8 cellular contexts compared by ENCODE assay signal in the genomic region with DNA sequence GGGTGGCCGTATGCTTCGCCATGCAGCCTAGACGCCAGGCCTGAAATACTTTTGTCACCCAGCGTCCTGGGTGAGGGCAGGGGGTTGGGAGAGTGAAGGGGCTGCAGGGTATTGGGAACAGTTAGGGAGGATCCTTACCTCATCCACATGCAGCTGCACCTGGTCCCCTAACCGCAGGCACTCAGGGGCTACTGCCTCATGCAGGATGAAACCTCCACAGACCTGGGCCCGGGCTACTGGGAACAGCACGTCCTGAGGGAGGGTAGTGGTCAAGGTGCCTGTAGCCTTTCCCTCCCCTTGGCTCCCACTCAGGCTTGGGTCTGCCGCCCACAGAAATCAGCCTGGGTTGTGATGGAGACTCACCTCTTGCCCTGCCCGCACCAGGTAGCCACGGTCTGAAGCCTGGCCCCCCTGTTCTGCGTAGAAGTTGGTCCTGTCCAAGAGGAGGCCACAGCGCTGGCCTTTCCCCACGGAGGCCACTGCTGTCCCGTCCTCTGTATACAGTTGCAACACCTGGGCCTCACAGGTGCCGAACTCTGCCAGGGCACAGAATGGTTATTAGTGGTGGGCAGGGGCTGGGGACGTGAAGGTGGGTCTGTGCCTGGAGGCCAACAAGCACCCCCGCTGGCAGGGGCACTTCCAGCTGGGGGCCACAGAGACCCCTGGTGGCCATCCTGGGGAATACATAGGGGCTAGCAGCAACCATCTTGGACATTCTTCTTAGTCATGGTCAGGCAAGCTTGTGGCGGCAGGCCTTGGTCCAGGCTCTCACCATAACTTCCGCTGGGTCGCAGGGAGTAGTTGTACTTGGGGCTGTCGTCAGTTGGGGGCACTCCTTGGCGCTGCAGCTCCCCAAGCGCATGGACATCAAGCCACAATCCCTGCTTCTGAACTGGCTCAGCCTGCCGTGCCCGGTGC. TPM values are rescaled to one million over a fixed set of nuclear protein-coding genes. Genes with fewer than 3 reads are reported as not detected.
DNase-seq lines count a peak whose midpoint lies in the region; ATAC-seq, FAIRE-seq and TF ChIP-seq lines count a peak whose summit lies in the region.

No MANE protein-coding gene starts in this region.

- no peak overlapping the region for H2AFZ ChIP-seq in K562 (ENCODE audit: low read depth, low read length)

- H3K79me2 ChIP-seq in K562 (ENCODE audit: control insufficient read depth, insufficient read depth, low read length): no peaks in the 10 kb centered on the region

- no peaks in the 10 kb centered on the region for H3K9me1 ChIP-seq in K562 (ENCODE audit: control insufficient read depth, insufficient read depth, low read length)

- peak overlapping the region; percentile 62; the same call in 2 of the 3 replicates for H3K27ac ChIP-seq in K562 (ENCODE audit: extremely low read depth, low read depth, low read length)

- 73% methylated on average over 23 of the region's 25 CpGs for WGBS in K562 (ENCODE audit: insufficient coverage, low coverage, missing lambda C conversion rate)

- TF ChIP-seq RAD21 in K562 (CRISPR knock-in tag; conservative IDR thresholded peaks at IDR 0.05 in 1 of 2, IDR thresholded peaks at IDR 0.05 in 1 of 2): peak; percentile 48 to 59

- FAIRE-seq in K562 (lab: Jason Lieb, UNC): peak; percentile 96

- TF ChIP-seq CTCF in K562 (IDR thresholded peaks at IDR 0.05 in 2 of 3, conservative IDR thresholded peaks at IDR 0.05 in 1 of 3; ENCODE audit: insufficient read depth in 2 of 3, low read depth in 1 of 3, low read length in 3 of 3): peak; percentile 88 to 94 (median 90)

- CTCF ChIA-PET in K562 (lab: Yijun Ruan, JAX; ENCODE audit: low intra/inter-chr PET ratio): interaction anchor here (0.5 to 1.8 kb wide), 3 partner anchors 36 to 1199 kb away, joined by 3 to 7 read pairs (median 6); no protein-coding TSS in a partner anchor

- H4K20me1 ChIP-seq in K562 (replicated peaks; ENCODE audit: control insufficient read depth, insufficient read depth, low read length): no peaks in the 10 kb centered on the region; the same call in 1 of the 2 replicates

- H3K9ac ChIP-seq in K562 (ENCODE audit: insufficient read depth in 1 of 2, low read depth in 2 of 2, low read length in 2 of 2): peak overlapping the region in 1 of 2 experiments; percentile 55; a peak in 2 of 4 replicates

- TF ChIP-seq POLR2A in K562 (conservative IDR thresholded peaks at IDR 0.05): no peak

- in situ Hi-C loops in K562 (cut with MboI): no loop called here

- H3K27me3 ChIP-seq in K562 (ENCODE audit: control insufficient read depth in 2 of 2, insufficient read depth in 2 of 2, low read length in 2 of 2): no peaks in the 10 kb centered on the region

- no peak overlapping the region for H3K4me3 ChIP-seq in K562

- TF ChIP-seq EP300 in K562 (IDR thresholded peaks at IDR 0.05; ENCODE audit: low read length): no peak

- peak; percentile 93 for ATAC-seq in K562
- no peak for ATAC-seq in GM21529 (IDR thresholded peaks at IDR 0.05; ENCODE audit: unreplicated experiment)

- BruUV-seq in K562 (replicated peaks; lab: Mats Ljungman, UMichigan): no TSS peak

- POLR2A ChIA-PET in K562 (lab: Yijun Ruan, JAX): interaction anchor here (0.6 to 11.9 kb wide), 8 partner anchors 9 to 84 kb away, joined by 3 to 116 read pairs (median 6); partner anchors contain the start of genes AARS2 and HSP90AB1

- H3K36me3 ChIP-seq in K562 (ENCODE audit: control insufficient read depth, insufficient read depth, low read length): peaks cover 88% of the 10 kb centered on the region

- intact Hi-C loops in K562 (cut with micrococcal nuclease): loop anchor here (1.0 kb wide), 1 partner anchor 36 kb away; no protein-coding TSS in a partner anchor

- peaks cover 2 to 17% of the 10 kb centered on the region in 2 experiments; a peak in 3 of 5 replicates for H3K4me1 ChIP-seq in K562 (replicated peaks in 1 of 2; ENCODE audit: control insufficient read depth in 2 of 2, insufficient read depth in 2 of 2, low read length in 2 of 2)

- DNase-seq in CD1c-positive myeloid dendritic cell (ENCODE audit: extremely low spot score): peak; percentile 47
- DNase-seq in H4 (ENCODE audit: low spot score): peak; percentile 57
- peak; percentile 29 for DNase-seq in SW480 (ENCODE audit: low spot score)
- DNase-seq in K562 (ENCODE audit: extremely low read depth in 1 of 4, low spot score in 3 of 4): peak; percentile 75 to 86 (median 80)
- peak; percentile 39 for DNase-seq in kidney tubule cell (ENCODE audit: low spot score)
- peak; percentile 5 for DNase-seq in stimulated activated naive CD4-positive, alpha-beta T cell treated with Interleukin-2 at 50 U/mL for 16 hours (lab: John Stamatoyannopoulos, UW)
- no peak for DNase-seq in globus pallidus (ENCODE audit: low spot score)

- no peaks in the 10 kb centered on the region for H3K9me3 ChIP-seq in K562 (replicated peaks; ENCODE audit: control insufficient read depth, insufficient read depth, low read depth, low read length)

- H3K4me2 ChIP-seq in K562 (ENCODE audit: insufficient read depth, low read length): no peak overlapping the region

RNA-seq across cellular contexts. Expression of gene AARS2, which starts 8.6 kb away (rescaled TPM):
- total RNA-seq in H4 (2014; rRNA removed; shearing (Covaris generic)): 9.5 and 14.0 TPM in 2 replicates
- 36.2 and 99.3 TPM in 2 replicates for total RNA-seq in K562 (2011; cell fraction: chromatin; rRNA removed; ENCODE audit: low replicate concordance)
- 53.7 and 56.5 TPM in 2 replicates for total RNA-seq in K562 (2011; cell fraction: nucleolus; rRNA removed)
- total RNA-seq in K562 (2011; cell fraction: nucleoplasm; rRNA removed): 43.9 and 45.0 TPM in 2 replicates
- total RNA-seq in K562 (2014; rRNA removed) (30.5 and 34.6 TPM in 2 replicates), K562 (2014; rRNA removed; fragmentation: Illumina TruSeq; extraction: Trizol) (9.3 and 12.9 TPM in 2 replicates), K562 (2015; rRNA removed; fragmentation: Illumina TruSeq; extraction: Trizol) (23.6 and 24.6 TPM in 2 replicates), K562 (2021) (31.8 and 34.0 TPM in 2 replicates)
- polyA plus RNA-seq in K562 (2011; rRNA removed) (11.4 and 11.6 TPM in 2 replicates), K562 (2014; fragmentation: Illumina TruSeq; extraction: Trizol) (18.3 and 23.7 TPM in 2 replicates), K562 (2014; fragmentation: Nextera tagmentation; extraction: Ambion mirVana) (1 to 10 TPM in 1 of 2 experiments, under 1 TPM in 1; 0.97 to 1.0 TPM), K562 (2014; rRNA removed) (21.9 and 24.4 TPM in 2 replicates)
- 9.5 and 18.3 TPM in 2 replicates for polyA plus RNA-seq in K562 (2011; cell fraction: cytosol; rRNA removed)
- 24.7 and 40.8 TPM in 2 replicates for polyA plus RNA-seq in K562 (2011; cell fraction: nucleus; rRNA removed)
- polyA plus RNA-seq in K562 (2012): 16.8 and 19.6 TPM in 2 replicates
- 14.8 and 19.6 TPM in 2 replicates for polyA minus RNA-seq in K562 (2011; rRNA and poly(A)+ RNA removed)
- 13.1 and 15.3 TPM in 2 replicates for polyA minus RNA-seq in K562 (2011; cell fraction: cytosol; rRNA and poly(A)+ RNA removed)
- 33.1 and 37.5 TPM in 2 replicates for polyA minus RNA-seq in K562 (2011; cell fraction: nucleus; rRNA and poly(A)+ RNA removed)

RNA-seq across cellular contexts. Expression of gene TMEM151B, which starts 34.3 kb away (rescaled TPM):
- total RNA-seq in H4 (2014; rRNA removed; shearing (Covaris generic)): 0.37 TPM in 1 of 2 replicates, not detected in the other
- 0.30 TPM in 1 of 2 replicates, not detected in the other for total RNA-seq in K562 (2011; cell fraction: chromatin; rRNA removed; ENCODE audit: low replicate concordance)
- under 0.01 and 0.26 TPM in 2 replicates for total RNA-seq in K562 (2011; cell fraction: nucleolus; rRNA removed)
- not detected in 2 replicates for total RNA-seq in K562 (2011; cell fraction: nucleoplasm; rRNA removed)
- total RNA-seq in K562 (2014; rRNA removed) (not detected in 2 replicates), K562 (2014; rRNA removed; fragmentation: Illumina TruSeq; extraction: Trizol) (not detected in 2 replicates), K562 (2015; rRNA removed; fragmentation: Illumina TruSeq; extraction: Trizol) (not detected in 2 replicates), K562 (2021) (not detected in 2 replicates)
- polyA plus RNA-seq in K562 (2011; rRNA removed) (not detected in 2 replicates), K562 (2014; fragmentation: Illumina TruSeq; extraction: Trizol) (not detected in 2 replicates), K562 (2014; fragmentation: Nextera tagmentation; extraction: Ambion mirVana) (not detected), K562 (2014; rRNA removed) (not detected in 2 replicates)
- 0.01 TPM in 1 of 2 replicates, not detected in the other for polyA plus RNA-seq in K562 (2011; cell fraction: cytosol; rRNA removed)
- polyA plus RNA-seq in K562 (2011; cell fraction: nucleus; rRNA removed): 0.04 TPM in 1 of 2 replicates, not detected in the other
- 0.34 and 0.36 TPM in 2 replicates for polyA plus RNA-seq in K562 (2012)
- 0.09 TPM in 1 of 2 replicates, not detected in the other for polyA minus RNA-seq in K562 (2011; rRNA and poly(A)+ RNA removed)
- not detected in 2 replicates for polyA minus RNA-seq in K562 (2011; cell fraction: cytosol; rRNA and poly(A)+ RNA removed)
- not detected in 2 replicates for polyA minus RNA-seq in K562 (2011; cell fraction: nucleus; rRNA and poly(A)+ RNA removed)

RNA-seq across cellular contexts. Expression of gene SPATS1, which starts 37.9 kb away (rescaled TPM):
- total RNA-seq in H4 (2014; rRNA removed; shearing (Covaris generic)): not detected in 2 replicates
- not detected in 2 replicates for total RNA-seq in K562 (2011; cell fraction: chromatin; rRNA removed; ENCODE audit: low replicate concordance)
- not detected in 2 replicates for total RNA-seq in K562 (2011; cell fraction: nucleolus; rRNA removed)
- total RNA-seq in K562 (2011; cell fraction: nucleoplasm; rRNA removed): not detected in 2 replicates
- total RNA-seq in K562 (2014; rRNA removed): not detected in 2 replicates
- not detected in 2 replicates for total RNA-seq in K562 (2014; rRNA removed; fragmentation: Illumina TruSeq; extraction: Trizol)
- not detected in 2 replicates for total RNA-seq in K562 (2015; rRNA removed; fragmentation: Illumina TruSeq; extraction: Trizol)
- not detected in 2 replicates for total RNA-seq in K562 (2021)
- polyA plus RNA-seq in K562 (2011; rRNA removed): not detected in 2 replicates
- polyA plus RNA-seq in K562 (2011; cell fraction: cytosol; rRNA removed): not detected in 2 replicates
- polyA plus RNA-seq in K562 (2011; cell fraction: nucleus; rRNA removed): not detected in 2 replicates
- not detected in 2 replicates for polyA plus RNA-seq in K562 (2012)
- polyA plus RNA-seq in K562 (2014; fragmentation: Illumina TruSeq; extraction: Trizol): not detected in 2 replicates
- polyA plus RNA-seq in K562 (2014; fragmentation: Nextera tagmentation; extraction: Ambion mirVana): not detected
- polyA plus RNA-seq in K562 (2014; rRNA removed): not detected in 2 replicates
- polyA minus RNA-seq in K562 (2011; rRNA and poly(A)+ RNA removed): not detected in 2 replicates
- not detected in 2 replicates for polyA minus RNA-seq in K562 (2011; cell fraction: cytosol; rRNA and poly(A)+ RNA removed)
- not detected in 2 replicates for polyA minus RNA-seq in K562 (2011; cell fraction: nucleus; rRNA and poly(A)+ RNA removed)

RNA-seq across cellular contexts. Expression of gene NFKBIE, which starts 39.2 kb away (rescaled TPM):
- 11.2 and 12.4 TPM in 2 replicates for total RNA-seq in H4 (2014; rRNA removed; shearing (Covaris generic))
- 10.6 and 17.8 TPM in 2 replicates for total RNA-seq in K562 (2011; cell fraction: chromatin; rRNA removed; ENCODE audit: low replicate concordance)
- 11.2 and 14.0 TPM in 2 replicates for total RNA-seq in K562 (2011; cell fraction: nucleolus; rRNA removed)
- 7.4 and 8.2 TPM in 2 replicates for total RNA-seq in K562 (2011; cell fraction: nucleoplasm; rRNA removed)
- total RNA-seq in K562 (2014; rRNA removed): 15.7 TPM in 2 replicates
- 11.6 and 11.7 TPM in 2 replicates for total RNA-seq in K562 (2014; rRNA removed; fragmentation: Illumina TruSeq; extraction: Trizol)
- 14.2 and 14.6 TPM in 2 replicates for total RNA-seq in K562 (2015; rRNA removed; fragmentation: Illumina TruSeq; extraction: Trizol)
- 14.0 and 16.4 TPM in 2 replicates for total RNA-seq in K562 (2021)
- polyA plus RNA-seq in K562 (2011; rRNA removed): 11.9 and 12.3 TPM in 2 replicates
- polyA plus RNA-seq in K562 (2011; cell fraction: cytosol; rRNA removed): 10.4 and 28.2 TPM in 2 replicates
- polyA plus RNA-seq in K562 (2011; cell fraction: nucleus; rRNA removed): 9.7 and 14.7 TPM in 2 replicates
- polyA plus RNA-seq in K562 (2012): 11.2 and 13.6 TPM in 2 replicates
- 10.0 and 12.3 TPM in 2 replicates for polyA plus RNA-seq in K562 (2014; fragmentation: Illumina TruSeq; extraction: Trizol)
- 1 to 10 TPM; 2.1 to 2.9 TPM for polyA plus RNA-seq in K562 (2014; fragmentation: Nextera tagmentation; extraction: Ambion mirVana)
- polyA plus RNA-seq in K562 (2014; rRNA removed): 10.2 and 11.6 TPM in 2 replicates
- 8.3 and 9.5 TPM in 2 replicates for polyA minus RNA-seq in K562 (2011; rRNA and poly(A)+ RNA removed)
- 9.4 and 10.1 TPM in 2 replicates for polyA minus RNA-seq in K562 (2011; cell fraction: cytosol; rRNA and poly(A)+ RNA removed)
- polyA minus RNA-seq in K562 (2011; cell fraction: nucleus; rRNA and poly(A)+ RNA removed): 12.0 and 12.9 TPM in 2 replicates

RNA-seq across cellular contexts. Expression of gene SLC35B2, which starts 47.2 kb away (rescaled TPM):
- 177 and 195 TPM in 2 replicates for total RNA-seq in H4 (2014; rRNA removed; shearing (Covaris generic))
- 26.7 and 95.0 TPM in 2 replicates for total RNA-seq in K562 (2011; cell fraction: chromatin; rRNA removed; ENCODE audit: low replicate concordance)
- total RNA-seq in K562 (2011; cell fraction: nucleolus; rRNA removed): 138 and 143 TPM in 2 replicates
- total RNA-seq in K562 (2011; cell fraction: nucleoplasm; rRNA removed): 89.1 and 89.6 TPM in 2 replicates
- 43.6 and 59.3 TPM in 2 replicates for total RNA-seq in K562 (2014; rRNA removed)
- 31.1 and 38.8 TPM in 2 replicates for total RNA-seq in K562 (2014; rRNA removed; fragmentation: Illumina TruSeq; extraction: Trizol)
- total RNA-seq in K562 (2015; rRNA removed; fragmentation: Illumina TruSeq; extraction: Trizol): 46.0 and 47.1 TPM in 2 replicates
- total RNA-seq in K562 (2021): 53.1 and 54.3 TPM in 2 replicates
- polyA plus RNA-seq in K562 (2011; rRNA removed): 50.8 and 53.9 TPM in 2 replicates
- polyA plus RNA-seq in K562 (2011; cell fraction: cytosol; rRNA removed): 78.9 and 125 TPM in 2 replicates
- 67.9 and 76.7 TPM in 2 replicates for polyA plus RNA-seq in K562 (2011; cell fraction: nucleus; rRNA removed)
- polyA plus RNA-seq in K562 (2012): 57.9 and 70.2 TPM in 2 replicates
- 57.6 and 58.9 TPM in 2 replicates for polyA plus RNA-seq in K562 (2014; fragmentation: Illumina TruSeq; extraction: Trizol)
- 10 to 100 TPM; 14.5 to 19.2 TPM for polyA plus RNA-seq in K562 (2014; fragmentation: Nextera tagmentation; extraction: Ambion mirVana)
- polyA plus RNA-seq in K562 (2014; rRNA removed): 59.1 and 61.8 TPM in 2 replicates
- polyA minus RNA-seq in K562 (2011; rRNA and poly(A)+ RNA removed): 23.7 and 34.2 TPM in 2 replicates
- polyA minus RNA-seq in K562 (2011; cell fraction: cytosol; rRNA and poly(A)+ RNA removed): 21.6 and 21.9 TPM in 2 replicates
- polyA minus RNA-seq in K562 (2011; cell fraction: nucleus; rRNA and poly(A)+ RNA removed): 19.0 and 20.8 TPM in 2 replicates
